ENCODE assay signal across 2 cellular contexts in the genomic region with DNA sequence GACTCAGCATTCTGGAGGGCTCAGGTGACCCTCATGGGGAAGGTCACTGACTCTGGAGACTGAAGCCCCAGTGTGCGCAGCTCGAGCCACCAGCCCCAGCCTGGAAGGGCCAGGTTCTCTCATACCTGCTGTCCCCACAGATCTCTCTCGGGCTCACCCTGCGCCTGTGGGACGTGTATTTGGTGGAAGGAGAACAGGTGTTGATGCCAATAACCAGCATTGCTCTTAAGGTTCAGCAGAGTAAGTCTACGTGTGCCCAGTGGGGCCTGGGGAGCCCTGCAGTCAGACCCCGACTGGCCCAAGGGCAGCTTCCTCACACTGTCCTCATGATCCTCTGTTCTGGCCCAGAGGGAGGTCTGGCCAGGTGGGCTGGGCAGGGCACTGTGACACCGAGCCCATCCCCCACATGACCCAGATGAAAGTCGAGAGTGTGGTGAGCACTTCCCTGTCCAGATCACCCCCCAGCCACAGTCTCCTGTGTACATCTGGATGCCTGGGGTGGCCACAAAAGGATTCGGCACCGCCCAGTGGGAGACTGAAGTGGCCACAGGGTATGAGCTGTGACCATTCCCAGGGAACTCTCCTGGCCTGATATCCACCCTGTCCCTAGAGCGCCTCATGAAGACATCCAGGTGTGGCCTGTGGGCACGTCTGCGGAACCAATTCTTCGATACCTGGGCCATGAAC. TPM values are rescaled to one million over a fixed set of nuclear protein-coding genes. Genes with fewer than 3 reads are reported as not detected.
"Had no signal": no experiment of that assay in that cellular context is flagged by ENCODE, and none has a peak within 500 bp of the region (broad histone marks: within the 10 kb centered on the region; RNA-seq: fewer than 3 reads in every experiment).

No MANE protein-coding gene starts in this region.

RNA-seq across cellular contexts. Expression of a gene that starts 21.8 kb away (rescaled TPM):
- total RNA-seq: HT1080 had no signal
- polyA plus RNA-seq: HepG2 had no signal

RNA-seq across cellular contexts. Expression of a gene that starts 59.4 kb away (rescaled TPM):
- total RNA-seq: HepG2, HT1080 had no signal
- polyA plus RNA-seq: HepG2 had no signal
